In the genomic region with DNA sequence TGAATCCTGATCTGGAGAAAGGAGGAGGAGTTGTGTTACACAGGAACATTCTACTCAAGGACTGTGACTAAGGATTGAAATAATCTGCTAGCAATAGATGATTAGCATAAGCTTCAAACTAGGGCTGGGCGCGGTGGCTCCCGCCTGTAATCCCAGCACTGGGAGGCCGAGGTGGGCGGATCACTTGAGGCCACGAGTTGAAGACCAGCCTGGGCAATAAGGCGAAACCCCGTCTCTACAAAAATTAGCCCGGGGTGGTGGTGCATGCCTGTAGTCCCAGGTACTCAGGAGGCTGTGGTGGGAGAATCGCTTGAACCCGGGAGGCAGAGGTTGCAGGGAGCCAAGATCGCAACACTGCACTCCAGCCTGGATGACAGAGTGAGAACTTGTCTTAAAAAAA, we compare ENCODE assay signal across 10 cellular contexts. TPM values are rescaled to one million over a fixed set of nuclear protein-coding genes. Genes with fewer than 3 reads are reported as not detected.
A peak's percentile ranks its signal among the peaks of the same experiment; 100 is the strongest.
DNase-seq lines count a peak whose midpoint lies in the region; ATAC-seq, FAIRE-seq and TF ChIP-seq lines count a peak whose summit lies in the region.
"Had no signal": no experiment of that assay in that cellular context is flagged by ENCODE, and none has a peak within 500 bp of the region (broad histone marks: within the 10 kb centered on the region; RNA-seq: fewer than 3 reads in every experiment).

No MANE protein-coding gene starts in this region.

- H3K36me3 ChIP-seq in HCT116 (ENCODE audit: control insufficient read depth in 1 of 2, insufficient read depth in 2 of 2, low read length in 2 of 2) (peaks cover 0 to 9% of the 10 kb centered on the region in 2 experiments; a peak in 1 of 4 replicates), adipocyte (ENCODE audit: control insufficient read depth, insufficient read depth, low read length, severe bottlenecking) (peaks cover 7% of the 10 kb centered on the region), mesenchymal stem cell (ENCODE audit: control insufficient read depth in 1 of 2, insufficient read depth in 2 of 2, low read depth in 1 of 2, low read length in 2 of 2) (peaks cover 0 to 12% of the 10 kb centered on the region in 2 experiments), prostate gland (no peaks in the 10 kb centered on the region)

- DNase-seq in A549 (ENCODE audit: low read depth in 1 of 2, low spot score in 1 of 2), result no peak
- DNase-seq in HCT116 (ENCODE audit: low read depth, low spot score), result no peak
- DNase-seq in adipocyte (ENCODE audit: low read depth), result no peak
- no peak for DNase-seq in mesenchymal stem cell
- no peak for DNase-seq in prostate gland (ENCODE audit: low spot score)
- DNase-seq in NCI-H1417 (lab: John Stamatoyannopoulos, UW), result no peak
- DNase-seq in NCI-H187 (lab: John Stamatoyannopoulos, UW), result no peak
- DNase-seq: midbrain, upper lobe of left lung had no signal

- H3K27me3 ChIP-seq in HCT116 (ENCODE audit: insufficient read depth, low read length) (no peaks in the 10 kb centered on the region), adipocyte (replicated peaks; ENCODE audit: control insufficient read depth, insufficient read depth, low read length) (no peaks in the 10 kb centered on the region), mesenchymal stem cell (ENCODE audit: control insufficient read depth in 1 of 2, insufficient read depth in 1 of 2, low read length in 2 of 2) (no peaks in the 10 kb centered on the region), prostate gland (replicated peaks; ENCODE audit: insufficient read depth) (no peaks in the 10 kb centered on the region)
- H3K27me3 ChIP-seq: upper lobe of left lung had no signal

- no peak overlapping the region for H2BK12ac ChIP-seq in mesenchymal stem cell (ENCODE audit: low read length in 2 of 2)

- peaks cover 59% of the 10 kb centered on the region for H3K79me2 ChIP-seq in HCT116 (ENCODE audit: insufficient read depth, low read length)

- CTCF ChIA-PET in A549 (lab: Yijun Ruan, JAX) (interaction anchor here (1.1 to 2.0 kb wide), 5 partner anchors 8 to 302 kb away, joined by 3 to 7 read pairs (median 5); no protein-coding TSS in a partner anchor), HCT116 (lab: Charles Lee) (no interaction called here)

- H3K79me1 ChIP-seq in mesenchymal stem cell (replicated peaks; ENCODE audit: low read length, poor library complexity, severe bottlenecking), result peaks cover 19% of the 10 kb centered on the region

- H3K27ac ChIP-seq in A549, result no peak overlapping the region
- no peak overlapping the region for H3K27ac ChIP-seq in HCT116 (ENCODE audit: low read depth, low read length)
- no peak overlapping the region for H3K27ac ChIP-seq in mesenchymal stem cell (ENCODE audit: low read length, poor library complexity, severe bottlenecking)
- no peak overlapping the region for H3K27ac ChIP-seq in prostate gland
- H3K27ac ChIP-seq: upper lobe of left lung had no signal

- no peak overlapping the region for H2BK120ac ChIP-seq in mesenchymal stem cell (ENCODE audit: low read depth, low read length)

- H3K4me1 ChIP-seq in A549, result peaks cover 19% of the 10 kb centered on the region
- peaks cover 10 to 14% of the 10 kb centered on the region in 2 experiments; a peak in 3 of 4 replicates for H3K4me1 ChIP-seq in HCT116 (ENCODE audit: control insufficient read depth in 1 of 2, insufficient read depth in 2 of 2, low read length in 2 of 2)
- H3K4me1 ChIP-seq in adipocyte (ENCODE audit: control insufficient read depth, insufficient read depth, low read length), result peaks cover 23% of the 10 kb centered on the region
- H3K4me1 ChIP-seq in mesenchymal stem cell (ENCODE audit: control insufficient read depth, insufficient read depth, low read depth, low read length), result peaks cover 8% of the 10 kb centered on the region
- peaks cover 5% of the 10 kb centered on the region for H3K4me1 ChIP-seq in prostate gland (replicated peaks)

- RAD21 ChIA-PET in HCT116 (lab: Charles Lee; ENCODE audit: low non-redundant PET in 1 of 2, low total read pairs in 2 of 2, uncharacterized antibody in 2 of 2, unreplicated experiment in 2 of 2), result no interaction called here

- H4K20me1 ChIP-seq in HCT116 (ENCODE audit: insufficient read depth), result no peaks in the 10 kb centered on the region

- no peak for TF ChIP-seq POLR2A in A549 (IDR thresholded peaks at IDR 0.05; ENCODE audit: low read length)
- TF ChIP-seq POLR2A in HCT116 (IDR thresholded peaks at IDR 0.05; ENCODE audit: borderline replicate concordance, extremely low read depth, insufficient read depth, insufficient read length), result no peak
- no peak for TF ChIP-seq POLR2A in prostate gland (IDR thresholded peaks at IDR 0.05)

- no peak overlapping the region for H4K91ac ChIP-seq in mesenchymal stem cell (ENCODE audit: low read length)

- H2AK5ac ChIP-seq in mesenchymal stem cell (ENCODE audit: low read length, severe bottlenecking), result no peak overlapping the region

- ATAC-seq in A549 (no peak), HCT116 (no peak), GM21515 (IDR thresholded peaks at IDR 0.05; ENCODE audit: unreplicated experiment) (no peak)

- TF ChIP-seq RAD21 in A549 (conservative IDR thresholded peaks at IDR 0.05 in 1 of 2, IDR thresholded peaks at IDR 0.05 in 1 of 2) (no peak), HCT116 (IDR thresholded peaks at IDR 0.05; ENCODE audit: low read depth) (no peak)

- H3K9me2 ChIP-seq in HCT116 (ENCODE audit: insufficient read depth), result no peaks in the 10 kb centered on the region

- no peak overlapping the region for H3K4ac ChIP-seq in mesenchymal stem cell (ENCODE audit: low read depth in 1 of 2, low read length in 2 of 2)

- H2BK15ac ChIP-seq in mesenchymal stem cell (ENCODE audit: low read depth, poor library complexity, severe bottlenecking), result no peak overlapping the region

- H3K14ac ChIP-seq in mesenchymal stem cell (ENCODE audit: low read length in 2 of 2), result no peak overlapping the region

- H3K9ac ChIP-seq in HCT116 (ENCODE audit: low read length) (no peak overlapping the region), adipocyte (ENCODE audit: low read length) (no peak overlapping the region), mesenchymal stem cell (ENCODE audit: low read length) (peak overlapping the region; percentile 97)

- H4K8ac ChIP-seq in mesenchymal stem cell (ENCODE audit: low read length), result no peak overlapping the region

- no TSS peak for BruUV-seq in HCT116 (replicated peaks; lab: Mats Ljungman, UMichigan)

- H3K23ac ChIP-seq in mesenchymal stem cell (ENCODE audit: low read length in 2 of 2), result no peak overlapping the region

- no peak overlapping the region for H2AFZ ChIP-seq in HCT116 (ENCODE audit: low read depth, low read length, poor library complexity, severe bottlenecking)
- H2AFZ ChIP-seq in mesenchymal stem cell (ENCODE audit: low read depth, low read length), result no peak overlapping the region

- no peak for TF ChIP-seq EP300 in A549 (IDR thresholded peaks at IDR 0.05)

- 90% methylated on average over 12 of the region's 12 CpGs for WGBS in A549 (ENCODE audit: missing lambda C conversion rate)
- WGBS in mesenchymal stem cell, result 88% methylated on average over 12 of the region's 12 CpGs
- WGBS in prostate gland, result 80% methylated on average over 12 of the region's 12 CpGs

- peak overlapping the region; percentile 70; the same call in 2 of the 3 replicates for H3K4me3 ChIP-seq in A549
- H3K4me3 ChIP-seq in HCT116 (replicated peaks in 1 of 2; ENCODE audit: low read depth in 1 of 2, low read length in 2 of 2), result peak overlapping the region; percentile 4 to 97; a peak in 3 of 4 replicates
- H3K4me3 ChIP-seq in adipocyte (ENCODE audit: low read length), result peak overlapping the region; percentile 91
- peak overlapping the region in 1 of 2 experiments; percentile 97 for H3K4me3 ChIP-seq in mesenchymal stem cell (ENCODE audit: insufficient read depth in 1 of 2, low read depth in 1 of 2, low read length in 2 of 2)
- no peak overlapping the region for H3K4me3 ChIP-seq in prostate gland

- H3K18ac ChIP-seq in mesenchymal stem cell (ENCODE audit: low read depth in 1 of 2, low read length in 2 of 2), result no peak overlapping the region

- no peak for FAIRE-seq in A549 (lab: Jason Lieb, UNC)

- peak overlapping the region; percentile 76 for H3K4me2 ChIP-seq in A549
- peak overlapping the region; percentile 99; the same call in 1 of the 2 replicates for H3K4me2 ChIP-seq in HCT116 (ENCODE audit: low read length)
- peak overlapping the region; percentile 29 for H3K4me2 ChIP-seq in mesenchymal stem cell (ENCODE audit: low read length, poor library complexity, severe bottlenecking)

- TF ChIP-seq CTCF in A549 (IDR thresholded peaks at IDR 0.05) (no peak), HCT116 (IDR thresholded peaks at IDR 0.05 in 2 of 3, conservative IDR thresholded peaks at IDR 0.05 in 1 of 3; ENCODE audit: borderline replicate concordance in 1 of 3, insufficient read depth in 1 of 3, low read depth in 2 of 3, low read length in 2 of 3) (no peak), prostate gland (IDR thresholded peaks at IDR 0.05) (no peak)

- H2BK5ac ChIP-seq in mesenchymal stem cell (ENCODE audit: low read depth, low read length, poor library complexity, severe bottlenecking), result no peak overlapping the region

- POLR2A ChIA-PET in A549 (lab: Yijun Ruan, JAX), result interaction anchor here (1.0 kb wide), 1 partner anchor 26 kb away, joined by 4 read pairs; a partner anchor contains a TSS
- POLR2A ChIA-PET in HCT116 (lab: Charles Lee), result no interaction called here

- intact Hi-C loops in HCT116 (cut with micrococcal nuclease) (no loop called here), prostate gland (cut with DNase I) (no loop called here)

- H3K9me3 ChIP-seq in A549 (no peaks in the 10 kb centered on the region), HCT116 (ENCODE audit: control insufficient read depth in 1 of 2, insufficient read depth in 1 of 2, low read depth in 1 of 2, low read length in 2 of 2) (no peaks in the 10 kb centered on the region), adipocyte (ENCODE audit: control insufficient read depth, low read length) (no peaks in the 10 kb centered on the region), mesenchymal stem cell (ENCODE audit: control insufficient read depth, low read length) (no peaks in the 10 kb centered on the region), prostate gland (no peaks in the 10 kb centered on the region)
- H3K9me3 ChIP-seq: upper lobe of left lung had no signal

RNA-seq across cellular contexts. Expression of a gene that starts 1.5 kb away (rescaled TPM):
- polyA plus RNA-seq in A549 (2011; rRNA removed) (24.9 and 38.6 TPM in 2 replicates), A549 (2017; fragmentation: RNase III; extraction: RNeasy Plus Mini Kit Qiagen cat#74134 plus additional on column Dnase treatment) (21.6 to 23.3 TPM (median 21.8 TPM) in 3 replicates)
- polyA plus RNA-seq in A549 (2012; cell fraction: cytosol; rRNA removed), result 14.2 and 14.4 TPM in 2 replicates
- 9.8 TPM in 2 replicates for polyA plus RNA-seq in A549 (2012; cell fraction: nucleus; rRNA removed)
- polyA minus RNA-seq in A549 (2011; rRNA and poly(A)+ RNA removed), result 7.9 and 8.7 TPM in 2 replicates
- total RNA-seq in HCT116 (2021; ENCODE audit: unreplicated experiment) (12.8 TPM), prostate gland (10 to 100 TPM; 19.6 to 26.4 TPM)
- 6.1 and 8.8 TPM in 2 replicates for polyA plus RNA-seq in HCT116 (2012)
- polyA plus RNA-seq in mesenchymal stem cell (2013, experiment 1 of 2), result 9.3 TPM
- polyA plus RNA-seq in mesenchymal stem cell (2013, experiment 2 of 2), result 11.9 TPM

RNA-seq across cellular contexts. Expression of a gene that starts 25.9 kb away (rescaled TPM):
- polyA plus RNA-seq in A549 (2011; rRNA removed) (208 and 256 TPM in 2 replicates), A549 (2017; fragmentation: RNase III; extraction: RNeasy Plus Mini Kit Qiagen cat#74134 plus additional on column Dnase treatment) (71.8 to 83.6 TPM (median 72.4 TPM) in 3 replicates)
- 50.6 and 51.9 TPM in 2 replicates for polyA plus RNA-seq in A549 (2012; cell fraction: cytosol; rRNA removed)
- polyA plus RNA-seq in A549 (2012; cell fraction: nucleus; rRNA removed), result 25.6 and 29.6 TPM in 2 replicates
- 186 and 192 TPM in 2 replicates for polyA minus RNA-seq in A549 (2011; rRNA and poly(A)+ RNA removed)
- total RNA-seq in HCT116 (2021; ENCODE audit: unreplicated experiment) (119 TPM), prostate gland (10 to 100 TPM; 30.6 to 36.9 TPM)
- 58.2 and 67.2 TPM in 2 replicates for polyA plus RNA-seq in HCT116 (2012)
- 25.2 TPM for polyA plus RNA-seq in mesenchymal stem cell (2013, experiment 1 of 2)
- 25.0 TPM for polyA plus RNA-seq in mesenchymal stem cell (2013, experiment 2 of 2)

RNA-seq across cellular contexts. Expression of a gene that starts 58.0 kb away (rescaled TPM):
- 0.17 and 0.49 TPM in 2 replicates for polyA plus RNA-seq in A549 (2011; rRNA removed)
- polyA plus RNA-seq in A549 (2012; cell fraction: cytosol; rRNA removed), result 0.05 TPM in 1 of 2 replicates, not detected in the other
- polyA plus RNA-seq in A549 (2012; cell fraction: nucleus; rRNA removed), result 0.06 and 0.07 TPM in 2 replicates
- polyA plus RNA-seq in A549 (2017; fragmentation: RNase III; extraction: RNeasy Plus Mini Kit Qiagen cat#74134 plus additional on column Dnase treatment), result 0.14 to 0.34 TPM (median 0.24 TPM) in 3 replicates
- 0.24 and 0.50 TPM in 2 replicates for polyA minus RNA-seq in A549 (2011; rRNA and poly(A)+ RNA removed)
- total RNA-seq in HCT116 (2021; ENCODE audit: unreplicated experiment), result 1.2 TPM
- polyA plus RNA-seq in HCT116 (2012), result 0.12 and 0.25 TPM in 2 replicates
- 0.07 TPM for polyA plus RNA-seq in mesenchymal stem cell (2013, experiment 1 of 2)
- polyA plus RNA-seq in mesenchymal stem cell (2013, experiment 2 of 2), result 0.04 TPM
- 1 to 10 TPM in 1 of 2 donors, under 1 TPM in 1; 0.73 to 7.3 TPM for total RNA-seq in prostate gland

Comparison
In these comparisons a context has a peak if more than half of its experiments do, and no peak if none do; other contexts are left out.
1. H3K4me2 ChIP-seq: peak in every context shown above with its lines; median percentile 99 in HCT116; 76 in A549; 29 in mesenchymal stem cell.
2. H3K4me3 ChIP-seq: peak in A549 (single experiment), HCT116 (2 of 2) and adipocyte (single experiment); none in prostate gland (0 of 2).